28 cellular contexts compared by ENCODE assay signal in genomic region chr4:145774473-145774872, GRCh38.
DNase-seq lines count a peak whose midpoint lies in the region; ATAC-seq and TF ChIP-seq lines count a peak whose summit lies in the region.
"Had no signal": no experiment of that assay in that cellular context is flagged by ENCODE, and none has a peak within 500 bp of the region (broad histone marks: within the 10 kb centered on the region; RNA-seq: fewer than 3 reads in every experiment).

No MANE protein-coding gene starts in this region.

- H3K27ac ChIP-seq in gastroesophageal sphincter, result peak overlapping the region in 3 of 4 donors; percentile 47 to 67 (median 59)
- peak overlapping the region; percentile 3 to 55 for H3K27ac ChIP-seq in thoracic aorta
- H3K27ac ChIP-seq: body of pancreas, ovary, PC-9 had no signal

- WGBS in gastroesophageal sphincter (ENCODE audit: low coverage in 1 of 2), 2 donors, result 94 to 100% methylated on average over 3 to 5 of the region's 6 CpGs

- TF ChIP-seq POLR2A in gastroesophageal sphincter (IDR thresholded peaks at IDR 0.05), result no peak

- intact Hi-C loops in activated T-helper 1 cell treated with anti-CD3 and anti-CD28 coated beads, Interleukin-12 subunit alpha, Interleukin-12 subunit beta, Interleukin-2, Interleukin-4 antibody, amounts not matched to agents 30 ng/mL and 10 ng/mL and 1 ng/mL, durations not matched to agents 14 hours and 24 hours and 36 hours (cut with micrococcal nuclease), result no loop called here

- no peaks in the 10 kb centered on the region for H3K9me3 ChIP-seq in gastroesophageal sphincter
- no peaks in the 10 kb centered on the region for H3K9me3 ChIP-seq in thoracic aorta
- H3K9me3 ChIP-seq: body of pancreas, ovary had no signal

- H3K4me1 ChIP-seq in gastroesophageal sphincter (no peaks in the 10 kb centered on the region), thoracic aorta (ENCODE audit: control insufficient read depth in 1 of 2, low read depth in 2 of 2) (peaks cover 4 to 15% of the 10 kb centered on the region in 2 donors)
- H3K4me1 ChIP-seq: body of pancreas had no signal

- H3K4me3 ChIP-seq in gastroesophageal sphincter (no peak overlapping the region), thoracic aorta (no peak overlapping the region)
- H3K4me3 ChIP-seq: body of pancreas, ovary, PC-9, skin epidermis had no signal

- no peak for DNase-seq in activated naive CD4-positive, alpha-beta T cell treated with anti-CD3 and anti-CD28 coated beads, Interleukin-2, amount 50 U/mL, for 72 hours (ENCODE audit: low spot score in 2 of 2)
- no peak for DNase-seq in activated naive CD4-positive, alpha-beta T cell treated with Interleukin-2 at 50 U/mL for 16 hours
- no peak for DNase-seq in activated T-helper 1 cell treated with anti-CD3 and anti-CD28 coated beads, Interleukin-12 subunit alpha, Interleukin-12 subunit beta, Interleukin-2, Interleukin-4 antibody, amounts not matched to agents 30 ng/mL and 10 ng/mL and 1 ng/mL, durations not matched to agents 14 hours and 24 hours and 36 hours (ENCODE audit: low spot score)
- DNase-seq in thoracic aorta (ENCODE audit: low spot score) (no peak), NCI-H526 (lab: John Stamatoyannopoulos, UW) (no peak), SW480 (ENCODE audit: low spot score) (no peak)
- DNase-seq: activated CD4-positive, CD25-positive, alpha-beta regulatory T cell treated with anti-CD3 and anti-CD28 coated beads, Interleukin-2, amount 50 U/mL, for 72 hours; activated CD8-positive, alpha-beta memory T cell treated with anti-CD3 and anti-CD28 coated beads for 24 hours; activated naive CD4-positive, alpha-beta T cell; AML-193; body of pancreas; CD4-positive, alpha-beta memory T cell; DMS 273 treated with DMSO at 0.1 percent for 48 hours; Karpas-422; left colon; NCI-H1417; NCI-H2029 treated with DMSO at 0.1 percent for 48 hours; NCI-H526 treated with DMSO at 0.1 percent for 48 hours; ovary; PC-9; retina; stimulated activated naive CD4-positive, alpha-beta T cell treated with Interleukin-2 at 50 U/mL for 16 hours; T-helper 17 cell had no signal

- peaks cover 27% of the 10 kb centered on the region for H3K4me1 Mint-ChIP-seq in activated T-helper 1 cell treated with anti-CD3 and anti-CD28 coated beads, Interleukin-12 subunit alpha, Interleukin-12 subunit beta, Interleukin-2, Interleukin-4 antibody, amounts not matched to agents 30 ng/mL and 10 ng/mL and 1 ng/mL, durations not matched to agents 14 hours and 24 hours and 36 hours (ENCODE audit: low read depth)
- H3K4me1 Mint-ChIP-seq: CD4-positive, alpha-beta memory T cell had no signal

- H3K27me3 ChIP-seq in gastroesophageal sphincter (no peaks in the 10 kb centered on the region), thoracic aorta (replicated peaks; ENCODE audit: insufficient read depth) (no peaks in the 10 kb centered on the region)
- H3K27me3 ChIP-seq: body of pancreas, ovary had no signal

- H3K9me3 Mint-ChIP-seq in activated naive CD4-positive, alpha-beta T cell treated with anti-CD3 and anti-CD28 coated beads, Interleukin-2, amount 50 U/mL, for 72 hours, result no peaks in the 10 kb centered on the region
- no peaks in the 10 kb centered on the region for H3K9me3 Mint-ChIP-seq in activated T-helper 1 cell treated with anti-CD3 and anti-CD28 coated beads, Interleukin-12 subunit alpha, Interleukin-12 subunit beta, Interleukin-2, Interleukin-4 antibody, amounts not matched to agents 30 ng/mL and 10 ng/mL and 1 ng/mL, durations not matched to agents 14 hours and 24 hours and 36 hours

- H3K4me3 Mint-ChIP-seq in activated T-helper 1 cell treated with anti-CD3 and anti-CD28 coated beads, Interleukin-12 subunit alpha, Interleukin-12 subunit beta, Interleukin-2, Interleukin-4 antibody, amounts not matched to agents 30 ng/mL and 10 ng/mL and 1 ng/mL, durations not matched to agents 14 hours and 24 hours and 36 hours, result no peak overlapping the region
- H3K4me3 Mint-ChIP-seq: CD4-positive, alpha-beta memory T cell; T-helper 17 cell had no signal

- TF ChIP-seq EP300 in gastroesophageal sphincter (IDR thresholded peaks at IDR 0.05), result no peak

- TF ChIP-seq CTCF in gastroesophageal sphincter (IDR thresholded peaks at IDR 0.05) (no peak), thoracic aorta (IDR thresholded peaks at IDR 0.05) (no peak)

- H3K27me3 Mint-ChIP-seq in activated T-helper 1 cell treated with anti-CD3 and anti-CD28 coated beads, Interleukin-12 subunit alpha, Interleukin-12 subunit beta, Interleukin-2, Interleukin-4 antibody, amounts not matched to agents 30 ng/mL and 10 ng/mL and 1 ng/mL, durations not matched to agents 14 hours and 24 hours and 36 hours (ENCODE audit: insufficient read depth), result no peaks in the 10 kb centered on the region
- H3K27me3 Mint-ChIP-seq: CD4-positive, alpha-beta memory T cell; T-helper 17 cell had no signal

- no peak for ATAC-seq in activated naive CD4-positive, alpha-beta T cell treated with anti-CD3 and anti-CD28 coated beads, Interleukin-2, amount 50 U/mL, for 72 hours
- ATAC-seq in gastroesophageal sphincter (no peak), thoracic aorta (ENCODE audit: insufficient number of reproducible peaks, low FRiP score, low read depth) (no peak), GM21367 (IDR thresholded peaks at IDR 0.05; ENCODE audit: unreplicated experiment) (no peak)
- ATAC-seq: body of pancreas, HCT116, left colon, SK-N-SH treated with all-trans-retinoic acid at 6 μM for 48 hours, T-helper 17 cell had no signal

- peaks cover 0 to 52% of the 10 kb centered on the region in 2 donors for H3K36me3 ChIP-seq in gastroesophageal sphincter
- H3K36me3 ChIP-seq in thoracic aorta, result peaks cover 26% of the 10 kb centered on the region
- H3K36me3 ChIP-seq: ovary had no signal

- H3K27ac Mint-ChIP-seq in activated naive CD4-positive, alpha-beta T cell treated with anti-CD3 and anti-CD28 coated beads, Interleukin-2, amount 50 U/mL, for 72 hours, result peak overlapping the region; percentile 58 to 67
- peak overlapping the region; percentile 20 for H3K27ac Mint-ChIP-seq in activated T-helper 1 cell treated with anti-CD3 and anti-CD28 coated beads, Interleukin-12 subunit alpha, Interleukin-12 subunit beta, Interleukin-2, Interleukin-4 antibody, amounts not matched to agents 30 ng/mL and 10 ng/mL and 1 ng/mL, durations not matched to agents 14 hours and 24 hours and 36 hours
- H3K27ac Mint-ChIP-seq: CD4-positive, alpha-beta memory T cell; T-helper 17 cell had no signal

- H3K36me3 Mint-ChIP-seq in activated naive CD4-positive, alpha-beta T cell treated with anti-CD3 and anti-CD28 coated beads, Interleukin-2, amount 50 U/mL, for 72 hours, result peaks cover 27 to 33% of the 10 kb centered on the region in 2 donors
- peaks cover 47% of the 10 kb centered on the region for H3K36me3 Mint-ChIP-seq in activated T-helper 1 cell treated with anti-CD3 and anti-CD28 coated beads, Interleukin-12 subunit alpha, Interleukin-12 subunit beta, Interleukin-2, Interleukin-4 antibody, amounts not matched to agents 30 ng/mL and 10 ng/mL and 1 ng/mL, durations not matched to agents 14 hours and 24 hours and 36 hours (ENCODE audit: low read depth)
